In genomic region chr4:173426064-173426463, GRCh38 we compare ENCODE assay signal across 22 cellular contexts. TPM values are rescaled to one million over a fixed set of nuclear protein-coding genes. Genes with fewer than 3 reads are reported as not detected.
DNase-seq lines count a peak whose midpoint lies in the region; ATAC-seq and TF ChIP-seq lines count a peak whose summit lies in the region.
"Had no signal": no experiment of that assay in that cellular context is flagged by ENCODE, and none has a peak within 500 bp of the region (broad histone marks: within the 10 kb centered on the region; RNA-seq: fewer than 3 reads in every experiment).

No MANE protein-coding gene starts in this region.

- H3K4me3 Mint-ChIP-seq in activated CD4-positive, alpha-beta T cell treated with anti-CD3 and anti-CD28 coated beads, Interleukin-2, amount 10 ng/mL, durations not matched to agents 7 days and 5 days, result no peak overlapping the region
- no peak overlapping the region for H3K4me3 Mint-ChIP-seq in central memory CD8-positive, alpha-beta T cell
- H3K4me3 Mint-ChIP-seq in stimulated activated effector memory CD8-positive, alpha-beta T cell treated with anti-CD3 and anti-CD28 coated beads, Interleukin-12 subunit alpha, Interleukin-12 subunit beta, amount 100 ng/mL, for 72 hours, result no peak overlapping the region
- no peak overlapping the region for H3K4me3 Mint-ChIP-seq in Calu3 (ENCODE audit: low read depth, unreplicated experiment)
- H3K4me3 Mint-ChIP-seq: brain; nephron progenitor cell; stimulated activated naive CD8-positive, alpha-beta T cell treated with anti-CD3 and anti-CD28 coated beads, Interleukin-15, Interleukin-2, amounts not matched to agents 100 ng/mL and 50 ng/mL, for 24 hours had no signal

- peaks cover 35% of the 10 kb centered on the region for H3K4me1 Mint-ChIP-seq in activated CD4-positive, alpha-beta T cell treated with anti-CD3 and anti-CD28 coated beads, Interleukin-2, amount 10 ng/mL, durations not matched to agents 7 days and 5 days
- H3K4me1 Mint-ChIP-seq in central memory CD8-positive, alpha-beta T cell, result peaks cover 18% of the 10 kb centered on the region
- H3K4me1 Mint-ChIP-seq in stimulated activated effector memory CD8-positive, alpha-beta T cell treated with anti-CD3 and anti-CD28 coated beads, Interleukin-12 subunit alpha, Interleukin-12 subunit beta, amount 100 ng/mL, for 72 hours, result peaks cover 18% of the 10 kb centered on the region
- no peaks in the 10 kb centered on the region for H3K4me1 Mint-ChIP-seq in Calu3 (ENCODE audit: low read depth, unreplicated experiment)
- H3K4me1 Mint-ChIP-seq: brain, nephron progenitor cell had no signal

- H3K27me3 ChIP-seq in foreskin keratinocyte, result no peaks in the 10 kb centered on the region

- peaks cover 6% of the 10 kb centered on the region for H3K9me3 Mint-ChIP-seq in activated CD4-positive, alpha-beta T cell treated with anti-CD3 and anti-CD28 coated beads, Interleukin-2, amount 10 ng/mL, durations not matched to agents 7 days and 5 days
- H3K9me3 Mint-ChIP-seq in central memory CD8-positive, alpha-beta T cell, result no peaks in the 10 kb centered on the region
- no peaks in the 10 kb centered on the region for H3K9me3 Mint-ChIP-seq in stimulated activated effector memory CD8-positive, alpha-beta T cell treated with anti-CD3 and anti-CD28 coated beads, Interleukin-12 subunit alpha, Interleukin-12 subunit beta, amount 100 ng/mL, for 72 hours
- H3K9me3 Mint-ChIP-seq in Calu3 (ENCODE audit: low read depth, unreplicated experiment), result no peaks in the 10 kb centered on the region
- H3K9me3 Mint-ChIP-seq: stimulated activated naive CD8-positive, alpha-beta T cell treated with anti-CD3 and anti-CD28 coated beads, Interleukin-15, Interleukin-2, amounts not matched to agents 100 ng/mL and 50 ng/mL, for 24 hours had no signal

- peaks cover 4% of the 10 kb centered on the region for H3K36me3 Mint-ChIP-seq in activated CD4-positive, alpha-beta T cell treated with anti-CD3 and anti-CD28 coated beads, Interleukin-2, amount 10 ng/mL, durations not matched to agents 7 days and 5 days (ENCODE audit: low read depth)
- H3K36me3 Mint-ChIP-seq in central memory CD8-positive, alpha-beta T cell (ENCODE audit: insufficient read depth), result no peaks in the 10 kb centered on the region
- no peaks in the 10 kb centered on the region for H3K36me3 Mint-ChIP-seq in stimulated activated effector memory CD8-positive, alpha-beta T cell treated with anti-CD3 and anti-CD28 coated beads, Interleukin-12 subunit alpha, Interleukin-12 subunit beta, amount 100 ng/mL, for 72 hours
- no peaks in the 10 kb centered on the region for H3K36me3 Mint-ChIP-seq in Calu3 (ENCODE audit: insufficient read depth, unreplicated experiment)

- no peak overlapping the region for H3K27ac ChIP-seq in foreskin keratinocyte

- no peak for TF ChIP-seq POLR2A in lower leg skin (IDR thresholded peaks at IDR 0.05)

- POLR2A ChIA-PET in activated CD4-positive, alpha-beta T cell treated with anti-CD3 and anti-CD28 coated beads, Interleukin-2, amount 10 ng/mL, durations not matched to agents 7 days and 5 days (lab: Charles Lee), result no interaction called here

- BruUV-seq in Calu3 (replicated peaks; lab: Mats Ljungman, UMichigan), result no TSS peak

- DNase-seq in activated CD4-positive, alpha-beta T cell treated with anti-CD3 and anti-CD28 coated beads, Interleukin-2, amount 10 ng/mL, durations not matched to agents 7 days and 5 days, result peak; percentile 57
- no peak for DNase-seq in activated CD4-positive, alpha-beta T cell treated with anti-CD3 and anti-CD28 coated beads for 4 hours
- peak; percentile 21 to 29 for DNase-seq in Kasumi-1 (lab: John Stamatoyannopoulos, UW)
- DNase-seq in central memory CD8-positive, alpha-beta T cell (ENCODE audit: low spot score in 2 of 2), result no peak
- no peak for DNase-seq in stimulated activated effector memory CD8-positive, alpha-beta T cell treated with anti-CD3 and anti-CD28 coated beads, Interleukin-12 subunit alpha, Interleukin-12 subunit beta, amount 100 ng/mL, for 72 hours (ENCODE audit: low spot score in 2 of 2)
- no peak for DNase-seq in Calu3
- no peak for DNase-seq in lower leg skin (ENCODE audit: low spot score in 2 of 2)
- DNase-seq in foreskin keratinocyte, result no peak
- DNase-seq: activated CD4-positive, alpha-beta T cell treated with anti-CD3 and anti-CD28 coated beads for 48 hours; activated naive CD4-positive, alpha-beta T cell treated with Interleukin-2 at 50 U/mL for 16 hours; activated T-cell treated with anti-CD3 and anti-CD28 coated beads for 4 hours; head of caudate nucleus; left cardiac atrium; NCI-H1105; NCI-H2081 treated with DMSO at 0.1 percent for 48 hours; NCI-H526; nephron progenitor cell; posterior cingulate gyrus; SW 1271 had no signal

- intact Hi-C loops in Calu3 (cut with micrococcal nuclease; ENCODE audit: unreplicated experiment) (no loop called here), lower leg skin (cut with DNase I; ENCODE audit: low total_unique reads) (no loop called here)

- H3K4me3 ChIP-seq in lower leg skin (ENCODE audit: low read depth, poor library complexity, severe bottlenecking), result no peak overlapping the region

- no peaks in the 10 kb centered on the region for H3K4me1 ChIP-seq in foreskin keratinocyte

- CTCF ChIA-PET in activated CD4-positive, alpha-beta T cell treated with anti-CD3 and anti-CD28 coated beads, Interleukin-2, amount 10 ng/mL, durations not matched to agents 7 days and 5 days (lab: Charles Lee), result no interaction called here
- CTCF ChIA-PET in Calu3 (lab: Charles Lee), result no interaction called here

- ATAC-seq in central memory CD8-positive, alpha-beta T cell (replicated peaks; ENCODE audit: extremely low read depth, poor library complexity, severe bottlenecking), result no peak
- ATAC-seq in stimulated activated effector memory CD8-positive, alpha-beta T cell treated with anti-CD3 and anti-CD28 coated beads, Interleukin-12 subunit alpha, Interleukin-12 subunit beta, amount 100 ng/mL, for 72 hours, result no peak
- no peak for ATAC-seq in foreskin keratinocyte

- WGBS in lower leg skin, 2 donors, result 90 to 95% methylated on average over 2 of the region's 2 CpGs

- H3K27ac Mint-ChIP-seq in activated CD4-positive, alpha-beta T cell treated with anti-CD3 and anti-CD28 coated beads, Interleukin-2, amount 10 ng/mL, durations not matched to agents 7 days and 5 days, result peak overlapping the region; percentile 61
- peak overlapping the region; percentile 19 for H3K27ac Mint-ChIP-seq in central memory CD8-positive, alpha-beta T cell (ENCODE audit: low read depth)
- peak overlapping the region; percentile 20 for H3K27ac Mint-ChIP-seq in stimulated activated effector memory CD8-positive, alpha-beta T cell treated with anti-CD3 and anti-CD28 coated beads, Interleukin-12 subunit alpha, Interleukin-12 subunit beta, amount 100 ng/mL, for 72 hours
- no peak overlapping the region for H3K27ac Mint-ChIP-seq in Calu3 (ENCODE audit: unreplicated experiment)
- H3K27ac Mint-ChIP-seq: brain, nephron progenitor cell had no signal

- H3K27me3 Mint-ChIP-seq in activated CD4-positive, alpha-beta T cell treated with anti-CD3 and anti-CD28 coated beads, Interleukin-2, amount 10 ng/mL, durations not matched to agents 7 days and 5 days, result no peaks in the 10 kb centered on the region
- no peaks in the 10 kb centered on the region for H3K27me3 Mint-ChIP-seq in central memory CD8-positive, alpha-beta T cell
- H3K27me3 Mint-ChIP-seq in Calu3 (ENCODE audit: unreplicated experiment), result no peaks in the 10 kb centered on the region
- H3K27me3 Mint-ChIP-seq: brain; stimulated activated naive CD8-positive, alpha-beta T cell treated with anti-CD3 and anti-CD28 coated beads, Interleukin-15, Interleukin-2, amounts not matched to agents 100 ng/mL and 50 ng/mL, for 24 hours had no signal

- TF ChIP-seq CTCF in Calu3 (IDR thresholded peaks at IDR 0.05; ENCODE audit: unreplicated experiment) (no peak), lower leg skin (IDR thresholded peaks at IDR 0.05) (no peak), foreskin keratinocyte (conservative IDR thresholded peaks at IDR 0.05) (no peak)

RNA-seq across cellular contexts. Expression of gene SCRG1, which starts 27.1 kb away (rescaled TPM):
- not detected for total RNA-seq in activated CD4-positive, alpha-beta T cell treated with anti-CD3 and anti-CD28 coated beads, Interleukin-2, amount 10 ng/mL, durations not matched to agents 7 days and 5 days
- total RNA-seq in Calu3 (2022) (not detected in 2 replicates), lower leg skin (under 1 TPM in 1 of 4 donors, not detected in 3; 0.71 TPM), foreskin keratinocyte (not detected in 2 replicates)
- polyA plus RNA-seq in foreskin keratinocyte, result not detected in 2 replicates
- total RNA-seq: A172 had no signal

RNA-seq across cellular contexts. Expression of gene SAP30, which starts 55.3 kb away (rescaled TPM):
- 10 to 100 TPM; 15.2 to 22.0 TPM for total RNA-seq in activated CD4-positive, alpha-beta T cell treated with anti-CD3 and anti-CD28 coated beads, Interleukin-2, amount 10 ng/mL, durations not matched to agents 7 days and 5 days
- total RNA-seq in Calu3 (2022), result 10.6 and 12.7 TPM in 2 replicates
- 10 to 100 TPM; 14.4 to 25.1 (median 18.3) TPM for total RNA-seq in lower leg skin
- total RNA-seq in foreskin keratinocyte, result 13.9 and 18.6 TPM in 2 replicates
- 15.7 and 20.3 TPM in 2 replicates for polyA plus RNA-seq in foreskin keratinocyte

Comparison
In these comparisons a context has a peak if more than half of its experiments do, and no peak if none do; other contexts are left out.
1. DNase-seq: peak in activated CD4-positive, alpha-beta T cell treated with anti-CD3 and anti-CD28 coated beads, Interleukin-2, amount 10 ng/mL, durations not matched to agents 7 days and 5 days (single experiment) and Kasumi-1 (2 of 2); none in activated CD4-positive, alpha-beta T cell treated with anti-CD3 and anti-CD28 coated beads for 4 hours (0 of 2), central memory CD8-positive, alpha-beta T cell (0 of 2), stimulated activated effector memory CD8-positive, alpha-beta T cell treated with anti-CD3 and anti-CD28 coated beads, Interleukin-12 subunit alpha, Interleukin-12 subunit beta, amount 100 ng/mL, for 72 hours (0 of 2), Calu3 (single experiment), lower leg skin (0 of 2) and foreskin keratinocyte (0 of 2).